In the genomic region with DNA sequence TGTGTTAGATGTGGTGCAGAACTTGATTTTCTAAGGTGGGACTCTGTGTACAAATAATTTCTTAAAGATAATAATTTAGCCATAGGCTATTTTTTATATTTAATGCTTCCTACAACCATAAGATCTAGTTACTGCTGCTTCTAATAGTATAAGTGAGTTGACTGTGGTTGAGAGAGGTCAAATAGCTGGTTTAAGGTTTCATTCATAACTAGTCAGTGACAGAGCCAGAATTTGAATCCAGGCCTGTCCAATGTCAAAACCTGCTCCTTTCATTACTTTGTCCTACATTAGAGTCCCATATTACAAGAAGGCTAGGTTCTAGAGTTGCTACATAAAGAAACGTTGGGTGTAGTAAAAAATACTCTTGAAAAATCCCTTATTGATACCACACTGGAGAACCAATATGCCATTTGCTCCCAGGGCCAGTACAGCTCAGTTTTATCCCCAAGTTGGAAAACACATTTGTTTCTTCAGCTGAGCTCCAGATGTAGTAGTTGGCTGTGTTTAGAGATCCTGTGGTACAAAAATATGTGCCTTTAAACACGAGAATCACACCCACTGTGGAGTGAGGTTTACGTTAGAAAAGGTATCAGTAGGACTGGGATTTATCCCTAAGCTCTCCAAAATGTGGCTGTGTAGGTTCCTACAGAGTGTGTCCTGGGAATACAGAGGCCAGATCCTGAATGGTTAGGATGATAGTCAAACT, we compare ENCODE assay signal across 25 cellular contexts.
DNase-seq lines count a peak whose midpoint lies in the region; ATAC-seq and TF ChIP-seq lines count a peak whose summit lies in the region.
"Had no signal": no experiment of that assay in that cellular context is flagged by ENCODE, and none has a peak within 500 bp of the region (broad histone marks: within the 10 kb centered on the region; RNA-seq: fewer than 3 reads in every experiment).

No MANE protein-coding gene starts in this region.

- in situ Hi-C loops in mammary epithelial cell (cut with MboI; ENCODE audit: low sequenced_read_pairs in 2 of 2), result no loop called here
- in situ Hi-C loops in GM13976 (cut with MboI; ENCODE audit: low sequenced_read_pairs, unreplicated experiment), result no loop called here

- CTCF ChIA-PET in MCF 10A (lab: Yijun Ruan, JAX), result interaction anchor here (1.9 to 10.2 kb wide), 2 partner anchors 12 to 16 kb away, joined by 4 to 41 read pairs; no protein-coding TSS in a partner anchor
- CTCF ChIA-PET in mammary epithelial cell (lab: Charles Lee; ENCODE audit: low non-redundant PET), result no interaction called here

- H3K9ac ChIP-seq in mammary epithelial cell (ENCODE audit: insufficient read depth, low read length), result no peak overlapping the region

- intact Hi-C loops in MCF 10A (cut with micrococcal nuclease), result no loop called here
- intact Hi-C loops in mammary epithelial cell (cut with micrococcal nuclease), result no loop called here

- H3K9me3 Mint-ChIP-seq in MCF 10A (ENCODE audit: unreplicated experiment), result no peaks in the 10 kb centered on the region
- no peaks in the 10 kb centered on the region for H3K9me3 Mint-ChIP-seq in stimulated activated effector memory CD8-positive, alpha-beta T cell treated with anti-CD3 and anti-CD28 coated beads, Interleukin-12 subunit alpha, Interleukin-12 subunit beta, amount 100 ng/mL, for 72 hours
- H3K9me3 Mint-ChIP-seq: HFFc6 had no signal

- H3K4me1 ChIP-seq in mammary epithelial cell (ENCODE audit: insufficient read depth, low read length), result peaks cover 8% of the 10 kb centered on the region
- H3K4me1 ChIP-seq: prostate gland had no signal

- peak; percentile 17 for DNase-seq in MCF 10A (ENCODE audit: unreplicated experiment)
- DNase-seq in mammary epithelial cell, result no peak
- no peak for DNase-seq in coronary artery (ENCODE audit: low spot score)
- peak; percentile 18 for DNase-seq in myocyte (ENCODE audit: low read depth)
- no peak for DNase-seq in activated CD4-positive, alpha-beta T cell treated with anti-CD3 and anti-CD28 coated beads for 4 hours
- no peak for DNase-seq in A172 (ENCODE audit: low spot score)
- no peak for DNase-seq in stimulated activated effector memory CD8-positive, alpha-beta T cell treated with anti-CD3 and anti-CD28 coated beads, Interleukin-12 subunit alpha, Interleukin-12 subunit beta, amount 100 ng/mL, for 72 hours (ENCODE audit: low spot score in 2 of 2)
- DNase-seq in GM13976 (ENCODE audit: low spot score), result no peak
- DNase-seq: 8988T; activated CD8-positive, alpha-beta memory T cell treated with anti-CD3 and anti-CD28 coated beads for 24 hours; activated naive CD4-positive, alpha-beta T cell treated with anti-CD3 and anti-CD28 coated beads, Interleukin-2, amount 50 U/mL, for 16 hours; activated T-cell treated with anti-CD3 and anti-CD28 coated beads, Interleukin-2, amount 50 U/mL, for 48 hours; brain microvascular endothelial cell; dermis blood vessel endothelial cell; glutamatergic neuron; HFFc6; NCI-H524; RPMI8226; stimulated activated naive CD8-positive, alpha-beta T cell treated with anti-CD3 and anti-CD28 coated beads, Interleukin-15, Interleukin-2, amounts not matched to agents 100 U/mL and 50 U/mL, for 24 hours; upper lobe of left lung had no signal

- H3K36me3 ChIP-seq in mammary epithelial cell (ENCODE audit: insufficient read depth, low read length), result no peaks in the 10 kb centered on the region
- H3K36me3 ChIP-seq: brain microvascular endothelial cell, prostate gland, upper lobe of left lung had no signal

- no peaks in the 10 kb centered on the region for H3K79me2 ChIP-seq in mammary epithelial cell (ENCODE audit: insufficient read depth, low read length)

- POLR2A ChIA-PET in MCF 10A (lab: Yijun Ruan, JAX), result no interaction called here

- no peak overlapping the region for H3K4me3 Mint-ChIP-seq in MCF 10A (ENCODE audit: unreplicated experiment)
- H3K4me3 Mint-ChIP-seq in stimulated activated effector memory CD8-positive, alpha-beta T cell treated with anti-CD3 and anti-CD28 coated beads, Interleukin-12 subunit alpha, Interleukin-12 subunit beta, amount 100 ng/mL, for 72 hours, result no peak overlapping the region
- H3K4me3 Mint-ChIP-seq: HFFc6 had no signal

- H3K9me3 ChIP-seq in mammary epithelial cell (replicated peaks; ENCODE audit: insufficient read depth, low read length), result no peaks in the 10 kb centered on the region
- H3K9me3 ChIP-seq: prostate gland, upper lobe of left lung had no signal

- no peak overlapping the region for H3K4me2 ChIP-seq in mammary epithelial cell (ENCODE audit: insufficient read depth, low read depth, low read length)

- no peak for ATAC-seq in stimulated activated effector memory CD8-positive, alpha-beta T cell treated with anti-CD3 and anti-CD28 coated beads, Interleukin-12 subunit alpha, Interleukin-12 subunit beta, amount 100 ng/mL, for 72 hours
- ATAC-seq: HepG2; stimulated activated naive CD8-positive, alpha-beta T cell treated with anti-CD3 and anti-CD28 coated beads, Interleukin-15, Interleukin-2, amounts not matched to agents 100 U/mL and 50 U/mL, for 24 hours had no signal

- BruUV-seq in MCF 10A (replicated peaks; lab: Mats Ljungman, UMichigan), result no TSS peak
- BruUV-seq in mammary epithelial cell (replicated peaks; lab: Mats Ljungman, UMichigan), result no TSS peak

- TF ChIP-seq CTCF in MCF 10A (IDR thresholded peaks at IDR 0.05; ENCODE audit: unreplicated experiment) (no peak), mammary epithelial cell (conservative IDR thresholded peaks at IDR 0.05 in 1 of 2, IDR thresholded peaks at IDR 0.05 in 1 of 2; ENCODE audit: extremely low read depth in 1 of 2, insufficient read depth in 1 of 2, low read depth in 1 of 2, low read length in 2 of 2) (no peak), coronary artery (IDR thresholded peaks at IDR 0.05) (no peak), GM13976 (IDR thresholded peaks at IDR 0.05; ENCODE audit: borderline replicate concordance, control extremely low read depth, extremely low read depth, insufficient read depth, missing control alignments) (no peak)

- H3K27ac ChIP-seq in mammary epithelial cell (ENCODE audit: insufficient read depth, low read depth, low read length) (no peak overlapping the region), coronary artery (peak overlapping the region; percentile 67 to 70)
- H3K27ac ChIP-seq: brain microvascular endothelial cell, C4-2B, epithelial cell of prostate, skin epidermis had no signal

- peaks cover 70% of the 10 kb centered on the region for H3K27me3 Mint-ChIP-seq in MCF 10A (ENCODE audit: insufficient read depth, unreplicated experiment)

- H2AFZ ChIP-seq in mammary epithelial cell (ENCODE audit: low read depth, low read length), result no peak overlapping the region

- no peaks in the 10 kb centered on the region for H4K20me1 ChIP-seq in mammary epithelial cell (ENCODE audit: insufficient read depth, low read length)

- 54% methylated on average over 3 of the region's 3 CpGs for WGBS in mammary epithelial cell (ENCODE audit: low coverage, missing lambda C conversion rate)

- H3K27ac Mint-ChIP-seq in MCF 10A (ENCODE audit: low read depth, unreplicated experiment), result peak overlapping the region; percentile 72
- no peak overlapping the region for H3K27ac Mint-ChIP-seq in stimulated activated effector memory CD8-positive, alpha-beta T cell treated with anti-CD3 and anti-CD28 coated beads, Interleukin-12 subunit alpha, Interleukin-12 subunit beta, amount 100 ng/mL, for 72 hours
- H3K27ac Mint-ChIP-seq: HFFc6 had no signal

- peaks cover 2% of the 10 kb centered on the region for H3K27me3 ChIP-seq in mammary epithelial cell (ENCODE audit: insufficient read depth, low read length)
- H3K27me3 ChIP-seq: brain microvascular endothelial cell, upper lobe of left lung had no signal

- peaks cover 9% of the 10 kb centered on the region for H3K36me3 Mint-ChIP-seq in MCF 10A (ENCODE audit: insufficient read depth, unreplicated experiment)
- no peaks in the 10 kb centered on the region for H3K36me3 Mint-ChIP-seq in stimulated activated effector memory CD8-positive, alpha-beta T cell treated with anti-CD3 and anti-CD28 coated beads, Interleukin-12 subunit alpha, Interleukin-12 subunit beta, amount 100 ng/mL, for 72 hours

- H3K4me3 ChIP-seq in mammary epithelial cell (replicated peaks in 1 of 3; ENCODE audit: insufficient read depth in 1 of 3, low read depth in 2 of 3, low read length in 3 of 3), result no peak overlapping the region
- no peak overlapping the region for H3K4me3 ChIP-seq in coronary artery
- H3K4me3 ChIP-seq: prostate gland, skin epidermis, upper lobe of left lung had no signal

- dilution Hi-C loops in mammary epithelial cell (cut with HindIII; ENCODE audit: low sequenced_read_pairs), result no loop called here

- H3K4me1 Mint-ChIP-seq in MCF 10A (ENCODE audit: insufficient read depth, unreplicated experiment), result peaks cover 28% of the 10 kb centered on the region
- H3K4me1 Mint-ChIP-seq in stimulated activated effector memory CD8-positive, alpha-beta T cell treated with anti-CD3 and anti-CD28 coated beads, Interleukin-12 subunit alpha, Interleukin-12 subunit beta, amount 100 ng/mL, for 72 hours, result no peaks in the 10 kb centered on the region

Comparison
In these comparisons a context has a peak if more than half of its experiments do, and no peak if none do; other contexts are left out.
1. DNase-seq: peak in MCF 10A (single experiment) and myocyte (single experiment); none in mammary epithelial cell (single experiment), coronary artery (single experiment), activated CD4-positive, alpha-beta T cell treated with anti-CD3 and anti-CD28 coated beads for 4 hours (0 of 2), A172 (single experiment), stimulated activated effector memory CD8-positive, alpha-beta T cell treated with anti-CD3 and anti-CD28 coated beads, Interleukin-12 subunit alpha, Interleukin-12 subunit beta, amount 100 ng/mL, for 72 hours (0 of 2) and GM13976 (single experiment).